Comparison of ENCODE assay signal across 13 cellular contexts in genomic region chr2:239394978-239395377, GRCh38.
"Had no signal": no experiment of that assay in that cellular context is flagged by ENCODE, and none has a peak within 500 bp of the region (broad histone marks: within the 10 kb centered on the region; RNA-seq: fewer than 3 reads in every experiment).

No MANE protein-coding gene starts in this region.

- H3K36me3 Mint-ChIP-seq: activated naive CD8-positive, alpha-beta T cell had no signal

- H3K27ac Mint-ChIP-seq: activated naive CD8-positive, alpha-beta T cell had no signal

- H3K36me3 ChIP-seq: left lung had no signal

- H3K27me3 Mint-ChIP-seq: activated naive CD8-positive, alpha-beta T cell had no signal

- H3K9me3 ChIP-seq: heart right ventricle, left lung, stomach had no signal

- H3K27ac ChIP-seq: foreskin keratinocyte, left lung, parathyroid adenoma, skin epidermis had no signal

- H3K27me3 ChIP-seq: foreskin keratinocyte, heart right ventricle, left lung, stomach had no signal

- FAIRE-seq: islet of Langerhans, TTC549 had no signal

- H3K4me3 Mint-ChIP-seq: activated naive CD8-positive, alpha-beta T cell had no signal

- H3K4me3 ChIP-seq: heart right ventricle, left lung, skin epidermis, stomach had no signal

- H3K4me1 ChIP-seq: foreskin keratinocyte, parathyroid adenoma had no signal

- DNase-seq: activated CD4-positive, alpha-beta T cell treated with anti-CD3 and anti-CD28 coated beads, Interleukin-2, amount 50 U/mL, for 48 hours; activated CD8-positive, alpha-beta memory T cell treated with anti-CD3 and anti-CD28 coated beads, Interleukin-2, amount 50 U/mL, for 48 hours; foreskin keratinocyte; heart right ventricle; SIG-M5; stomach; T-helper 2 cell had no signal
